ENCODE assay signal across 29 cellular contexts in genomic region chr7:155553871-155554270, GRCh38. TPM values are rescaled to one million over a fixed set of nuclear protein-coding genes. Genes with fewer than 3 reads are reported as not detected.
"Had no signal": no experiment of that assay in that cellular context is flagged by ENCODE, and none has a peak within 500 bp of the region (broad histone marks: within the 10 kb centered on the region; RNA-seq: fewer than 3 reads in every experiment).

No MANE protein-coding gene starts in this region.

- H3K9me3 ChIP-seq: ovary, psoas muscle, suprapubic skin, testis, transverse colon, upper lobe of right lung, uterus had no signal

- H2AFZ ChIP-seq: neural progenitor cell, parathyroid adenoma had no signal

- H3K79me2 ChIP-seq: parathyroid adenoma had no signal

- H3K4me3 ChIP-seq: neural progenitor cell, ovary, psoas muscle, suprapubic skin, testis, tibial artery, transverse colon, upper lobe of right lung, uterus had no signal

- H3K27ac ChIP-seq: neural progenitor cell, ovary, parathyroid adenoma, psoas muscle, suprapubic skin, testis, tibial artery, transverse colon, upper lobe of right lung, uterus had no signal

- H3K4me1 ChIP-seq: neural progenitor cell, parathyroid adenoma, psoas muscle, suprapubic skin, testis, tibial artery, transverse colon, upper lobe of right lung, uterus had no signal

- FAIRE-seq: small intestine had no signal

- DNase-seq: naive thymus-derived CD4-positive, alpha-beta T cell; natural killer cell; occipital lobe; ovary; psoas muscle; small intestine; stimulated activated CD4-positive, alpha-beta T cell treated with anti-CD3 and anti-CD28 coated beads, Interleukin-15, amount 100 ng/mL, for 24 hours; stimulated activated CD4-positive, alpha-beta T cell treated with anti-CD3 and anti-CD28 coated beads, Interleukin-4, amount 100 ng/mL, for 1 hour; stimulated activated CD4-positive, alpha-beta T cell treated with anti-CD3 and anti-CD28 coated beads, Interleukin-4, amount 100 ng/mL, for 4 hours; stimulated activated CD8-positive, alpha-beta memory T cell treated with anti-CD3 and anti-CD28 coated beads, Interleukin-4, amount 100 ng/mL, for 48 hours; stimulated activated naive CD4-positive, alpha-beta T cell; stimulated activated naive CD8-positive, alpha-beta T cell treated with anti-CD3 and anti-CD28 coated beads, Interleukin-15, amount 100 ng/mL, for 72 hours; stimulated activated naive CD8-positive, alpha-beta T cell treated with anti-CD3 and anti-CD28 coated beads, Interleukin-15, Interleukin-2, amounts not matched to agents 100 U/mL and 50 U/mL, for 24 hours; substantia nigra; testis; tibial artery; transverse colon; upper lobe of right lung; uterus had no signal

- H3K4me2 ChIP-seq: neural progenitor cell had no signal

- H3K9ac ChIP-seq: neural progenitor cell, parathyroid adenoma had no signal

- H3K36me3 ChIP-seq: neural progenitor cell, ovary, suprapubic skin, tibial artery, transverse colon, upper lobe of right lung, uterus had no signal

- H3K27me3 ChIP-seq: neural progenitor cell, ovary, testis, transverse colon, upper lobe of right lung, uterus had no signal

- ATAC-seq: naive thymus-derived CD4-positive, alpha-beta T cell; natural killer cell; psoas muscle; right cardiac atrium; sciatic nerve; stimulated activated memory B cell treated with anti-CD40 and anti-IgM and Interleukin-4, amounts not matched to agents 10 μg/mL and 1 μg/mL and 100 μg/mL, for 72 hours; stimulated activated naive CD8-positive, alpha-beta T cell treated with anti-CD3 and anti-CD28 coated beads, Interleukin-15, amount 100 ng/mL, for 72 hours; stimulated activated naive CD8-positive, alpha-beta T cell treated with anti-CD3 and anti-CD28 coated beads, Interleukin-15, Interleukin-2, amounts not matched to agents 100 U/mL and 50 U/mL, for 24 hours; upper lobe of right lung had no signal

RNA-seq across cellular contexts. Expression of gene CNPY1, which starts 7.5 kb away (rescaled TPM):
- total RNA-seq: naive thymus-derived CD4-positive, alpha-beta T cell; natural killer cell; osteoblast; ovary; progenitor cell of endocrine pancreas; psoas muscle; renal cortical epithelial cell; right cardiac atrium; sciatic nerve; suprapubic skin; transverse colon; upper lobe of right lung; uterus had no signal
- polyA plus RNA-seq: naive thymus-derived CD4-positive, alpha-beta T cell; psoas muscle; right cardiac atrium; small intestine; urinary bladder had no signal
